9 cellular contexts compared by ENCODE assay signal in genomic region chr3:108823803-108824202, GRCh38. TPM values are rescaled to one million over a fixed set of nuclear protein-coding genes. Genes with fewer than 3 reads are reported as not detected.
DNase-seq lines count a peak whose midpoint lies in the region; ATAC-seq and TF ChIP-seq lines count a peak whose summit lies in the region.
"Not testable (repeated sequence)": the region's sequence is repeated elsewhere in the genome, so short reads cannot be mapped to it uniquely, and the experiment has no call there.
"Had no signal": no experiment of that assay in that cellular context is flagged by ENCODE, and none has a peak within 500 bp of the region (broad histone marks: within the 10 kb centered on the region; RNA-seq: fewer than 3 reads in every experiment).

No MANE protein-coding gene starts in this region.

- H3K36me3 Mint-ChIP-seq in CD4-positive, alpha-beta T cell (ENCODE audit: low read depth) = peaks cover 60% of the 10 kb centered on the region
- peaks cover 42% of the 10 kb centered on the region for H3K36me3 Mint-ChIP-seq in T-helper 2 cell treated with Interferon-gamma antibody and Interleukin-4, amounts not matched to agents 5 μg/mL and 100 μg/mL, for 36 hours (ENCODE audit: low read depth)
- peaks cover 31% of the 10 kb centered on the region for H3K36me3 Mint-ChIP-seq in activated CD8-positive, alpha-beta T cell treated with anti-CD3 and anti-CD28 coated beads, Interleukin-2, amount 10 ng/mL, durations not matched to agents 7 days and 5 days (ENCODE audit: low read depth)
- peaks cover 29% of the 10 kb centered on the region for H3K36me3 Mint-ChIP-seq in activated T-helper 17 cell treated with anti-CD3 and anti-CD28 coated beads, Interleukin-2, amount 50 U/mL, for 72 hours (ENCODE audit: low read depth)
- H3K36me3 Mint-ChIP-seq in activated naive CD8-positive, alpha-beta T cell treated with anti-CD3 and anti-CD28 coated beads for 36 hours; stimulated activated effector memory CD8-positive, alpha-beta T cell treated with anti-CD3 and anti-CD28 coated beads, Interleukin-12 subunit alpha, Interleukin-12 subunit beta, amount 100 ng/mL, for 72 hours: not testable (repeated sequence)

- not testable (repeated sequence) for H3K27me3 Mint-ChIP-seq in CD4-positive, alpha-beta T cell; T-helper 2 cell treated with Interferon-gamma antibody and Interleukin-4, amounts not matched to agents 5 μg/mL and 100 μg/mL, for 36 hours (ENCODE audit: low read depth); activated CD8-positive, alpha-beta T cell treated with anti-CD3 and anti-CD28 coated beads, Interleukin-2, amount 10 ng/mL, durations not matched to agents 7 days and 5 days (ENCODE audit: low read depth); activated T-helper 17 cell treated with anti-CD3 and anti-CD28 coated beads, Interleukin-2, amount 50 U/mL, for 72 hours; activated naive CD8-positive, alpha-beta T cell treated with anti-CD3 and anti-CD28 coated beads for 36 hours

- peak overlapping the region; percentile 40 for H3K27ac ChIP-seq in CD4-positive, alpha-beta T cell (ENCODE audit: low read depth, low read length)
- peak overlapping the region; percentile 90 for H3K27ac ChIP-seq in KOPT-K1 (ENCODE audit: low read depth, low read length, poor library complexity, severe bottlenecking)
- not testable (repeated sequence) for H3K27ac ChIP-seq in lower lobe of right lung

- intact Hi-C loops in CD4-positive, alpha-beta T cell (cut with DNase I, micrococcal nuclease) = loop anchor here (1.0 to 10.0 kb wide), 3 partner anchors 11 to 329 kb away; no protein-coding TSS in a partner anchor
- intact Hi-C loops in lower lobe of right lung (cut with DNase I) = not testable (repeated sequence)

- H3K9me3 ChIP-seq in CD4-positive, alpha-beta T cell (ENCODE audit: control insufficient read depth, low read length); KOPT-K1 (ENCODE audit: insufficient read depth, low read length, poor library complexity, severe bottlenecking); lower lobe of right lung: not testable (repeated sequence)

- not testable (repeated sequence) for H3K27me3 ChIP-seq in CD4-positive, alpha-beta T cell (ENCODE audit: control insufficient read depth, insufficient read depth, low read length); lower lobe of right lung (ENCODE audit: low read depth)

- H3K4me1 ChIP-seq in lower lobe of right lung = not testable (repeated sequence)

- H3K4me3 ChIP-seq in lower lobe of right lung = peak overlapping the region; percentile 10

- not testable (repeated sequence) for ATAC-seq in CD4-positive, alpha-beta T cell (ENCODE audit: poor library complexity); activated CD8-positive, alpha-beta T cell treated with anti-CD3 and anti-CD28 coated beads, Interleukin-2, amount 10 ng/mL, durations not matched to agents 7 days and 5 days; activated T-helper 17 cell treated with anti-CD3 and anti-CD28 coated beads, Interleukin-2, amount 50 U/mL, for 72 hours (replicated peaks); lower lobe of right lung; stimulated activated effector memory CD8-positive, alpha-beta T cell treated with anti-CD3 and anti-CD28 coated beads, Interleukin-12 subunit alpha, Interleukin-12 subunit beta, amount 100 ng/mL, for 72 hours

- peak overlapping the region; percentile 92 for H3K4me3 Mint-ChIP-seq in CD4-positive, alpha-beta T cell
- peak overlapping the region; percentile 85 for H3K4me3 Mint-ChIP-seq in T-helper 2 cell treated with Interferon-gamma antibody and Interleukin-4, amounts not matched to agents 5 μg/mL and 100 μg/mL, for 36 hours
- H3K4me3 Mint-ChIP-seq in activated CD8-positive, alpha-beta T cell treated with anti-CD3 and anti-CD28 coated beads, Interleukin-2, amount 10 ng/mL, durations not matched to agents 7 days and 5 days = peak overlapping the region; percentile 77
- peak overlapping the region; percentile 91 for H3K4me3 Mint-ChIP-seq in activated T-helper 17 cell treated with anti-CD3 and anti-CD28 coated beads, Interleukin-2, amount 50 U/mL, for 72 hours
- peak overlapping the region; percentile 75 for H3K4me3 Mint-ChIP-seq in activated naive CD8-positive, alpha-beta T cell treated with anti-CD3 and anti-CD28 coated beads for 36 hours
- H3K4me3 Mint-ChIP-seq in stimulated activated effector memory CD8-positive, alpha-beta T cell treated with anti-CD3 and anti-CD28 coated beads, Interleukin-12 subunit alpha, Interleukin-12 subunit beta, amount 100 ng/mL, for 72 hours = peak overlapping the region; percentile 63

- H3K27ac Mint-ChIP-seq in CD4-positive, alpha-beta T cell = peak overlapping the region; percentile 85
- H3K27ac Mint-ChIP-seq in T-helper 2 cell treated with Interferon-gamma antibody and Interleukin-4, amounts not matched to agents 5 μg/mL and 100 μg/mL, for 36 hours = peak overlapping the region; percentile 85
- H3K27ac Mint-ChIP-seq in activated CD8-positive, alpha-beta T cell treated with anti-CD3 and anti-CD28 coated beads, Interleukin-2, amount 10 ng/mL, durations not matched to agents 7 days and 5 days = peak overlapping the region; percentile 89
- peak overlapping the region; percentile 98 for H3K27ac Mint-ChIP-seq in activated T-helper 17 cell treated with anti-CD3 and anti-CD28 coated beads, Interleukin-2, amount 50 U/mL, for 72 hours
- peak overlapping the region; percentile 87 for H3K27ac Mint-ChIP-seq in activated naive CD8-positive, alpha-beta T cell treated with anti-CD3 and anti-CD28 coated beads for 36 hours
- H3K27ac Mint-ChIP-seq in stimulated activated effector memory CD8-positive, alpha-beta T cell treated with anti-CD3 and anti-CD28 coated beads, Interleukin-12 subunit alpha, Interleukin-12 subunit beta, amount 100 ng/mL, for 72 hours = peak overlapping the region; percentile 83

- not testable (repeated sequence) for H3K36me3 ChIP-seq in KOPT-K1 (ENCODE audit: insufficient read depth, low read length); lower lobe of right lung

- peaks cover 52% of the 10 kb centered on the region for H3K4me1 Mint-ChIP-seq in CD4-positive, alpha-beta T cell (ENCODE audit: low read depth)
- peaks cover 49% of the 10 kb centered on the region for H3K4me1 Mint-ChIP-seq in T-helper 2 cell treated with Interferon-gamma antibody and Interleukin-4, amounts not matched to agents 5 μg/mL and 100 μg/mL, for 36 hours (ENCODE audit: low read depth)
- H3K4me1 Mint-ChIP-seq in activated CD8-positive, alpha-beta T cell treated with anti-CD3 and anti-CD28 coated beads, Interleukin-2, amount 10 ng/mL, durations not matched to agents 7 days and 5 days (ENCODE audit: low read depth) = peaks cover 65% of the 10 kb centered on the region
- H3K4me1 Mint-ChIP-seq in activated T-helper 17 cell treated with anti-CD3 and anti-CD28 coated beads, Interleukin-2, amount 50 U/mL, for 72 hours = peaks cover 34% of the 10 kb centered on the region
- peaks cover 56% of the 10 kb centered on the region for H3K4me1 Mint-ChIP-seq in activated naive CD8-positive, alpha-beta T cell treated with anti-CD3 and anti-CD28 coated beads for 36 hours
- peaks cover 28% of the 10 kb centered on the region for H3K4me1 Mint-ChIP-seq in stimulated activated effector memory CD8-positive, alpha-beta T cell treated with anti-CD3 and anti-CD28 coated beads, Interleukin-12 subunit alpha, Interleukin-12 subunit beta, amount 100 ng/mL, for 72 hours

- POLR2A ChIA-PET in CD4-positive, alpha-beta T cell (lab: Charles Lee) = interaction anchor here (1.4 to 6.6 kb wide), 3 partner anchors 9 to 17 kb away, joined by 9 to 101 read pairs (median 19); no protein-coding TSS in a partner anchor
- POLR2A ChIA-PET in activated CD8-positive, alpha-beta T cell treated with anti-CD3 and anti-CD28 coated beads, Interleukin-2, amount 10 ng/mL, durations not matched to agents 7 days and 5 days (lab: Charles Lee) = interaction anchor here (0.6 to 1.7 kb wide), 3 partner anchors 10 to 234 kb away, joined by 3 to 7 read pairs (median 6); partner anchors contain the start of genes CIP2A and DZIP3

- CTCF ChIA-PET in CD4-positive, alpha-beta T cell (lab: Charles Lee) = interaction anchor here (0.7 to 1.4 kb wide), 4 partner anchors 12 to 161 kb away, joined by 3 to 4 read pairs (median 3); no protein-coding TSS in a partner anchor
- CTCF ChIA-PET in activated CD8-positive, alpha-beta T cell treated with anti-CD3 and anti-CD28 coated beads, Interleukin-2, amount 10 ng/mL, durations not matched to agents 7 days and 5 days (lab: Charles Lee) = interaction anchor here (0.8 to 7.5 kb wide), 7 partner anchors 10 to 161 kb away, joined by 3 to 66 read pairs (median 6); no protein-coding TSS in a partner anchor

- H3K9me3 Mint-ChIP-seq in CD4-positive, alpha-beta T cell; T-helper 2 cell treated with Interferon-gamma antibody and Interleukin-4, amounts not matched to agents 5 μg/mL and 100 μg/mL, for 36 hours; activated CD8-positive, alpha-beta T cell treated with anti-CD3 and anti-CD28 coated beads, Interleukin-2, amount 10 ng/mL, durations not matched to agents 7 days and 5 days (ENCODE audit: insufficient read depth); activated T-helper 17 cell treated with anti-CD3 and anti-CD28 coated beads, Interleukin-2, amount 50 U/mL, for 72 hours; activated naive CD8-positive, alpha-beta T cell treated with anti-CD3 and anti-CD28 coated beads for 36 hours; stimulated activated effector memory CD8-positive, alpha-beta T cell treated with anti-CD3 and anti-CD28 coated beads, Interleukin-12 subunit alpha, Interleukin-12 subunit beta, amount 100 ng/mL, for 72 hours: not testable (repeated sequence)

- TF ChIP-seq CTCF in CD4-positive, alpha-beta T cell (IDR thresholded peaks at IDR 0.05); lower lobe of right lung (IDR thresholded peaks at IDR 0.05): not testable (repeated sequence)

- DNase-seq in CD4-positive, alpha-beta T cell = peak in 1 of 10 experiments; percentile 11
- not testable (repeated sequence) for DNase-seq in T-helper 2 cell treated with Interferon-gamma antibody and Interleukin-4, amounts not matched to agents 5 μg/mL and 100 μg/mL, for 36 hours (ENCODE audit: low spot score); activated CD8-positive, alpha-beta T cell treated with anti-CD3 and anti-CD28 coated beads, Interleukin-2, amount 10 ng/mL, durations not matched to agents 7 days and 5 days; activated naive CD8-positive, alpha-beta T cell treated with anti-CD3 and anti-CD28 coated beads for 36 hours; lower lobe of right lung; stimulated activated effector memory CD8-positive, alpha-beta T cell treated with anti-CD3 and anti-CD28 coated beads, Interleukin-12 subunit alpha, Interleukin-12 subunit beta, amount 100 ng/mL, for 72 hours (ENCODE audit: low spot score in 2 of 2)

RNA-seq across cellular contexts. Expression of gene TRAT1, which starts 1.2 kb away (rescaled TPM):
- 10 to 100 TPM; 82.6 to 88.8 TPM for total RNA-seq in CD4-positive, alpha-beta T cell
- 10 to 100 TPM; 54.5 to 58.4 TPM for total RNA-seq in activated CD8-positive, alpha-beta T cell treated with anti-CD3 and anti-CD28 coated beads, Interleukin-2, amount 10 ng/mL, durations not matched to agents 7 days and 5 days
- total RNA-seq in activated T-helper 17 cell treated with anti-CD3 and anti-CD28 coated beads, Interleukin-2, amount 50 U/mL, for 72 hours = 10 to 100 TPM; 33.0 to 56.7 TPM
- total RNA-seq in activated naive CD8-positive, alpha-beta T cell treated with anti-CD3 and anti-CD28 coated beads for 36 hours = 10 to 100 TPM; 12.3 to 15.2 TPM
- total RNA-seq in lower lobe of right lung = 1.3 TPM
- total RNA-seq: PC-3 had no signal
